In genomic region chr12:47740536-47741339, GRCh38 we compare ENCODE assay signal across 9 cellular contexts. TPM values are rescaled to one million over a fixed set of nuclear protein-coding genes. Genes with fewer than 3 reads are reported as not detected.
DNase-seq lines count a peak whose midpoint lies in the region; ATAC-seq and TF ChIP-seq lines count a peak whose summit lies in the region.
"Had no signal": no experiment of that assay in that cellular context is flagged by ENCODE, and none has a peak within 500 bp of the region (broad histone marks: within the 10 kb centered on the region; RNA-seq: fewer than 3 reads in every experiment).

No MANE protein-coding gene starts in this region.

- H3K36me3 ChIP-seq in mucosa of descending colon (ENCODE audit: low read depth) = no peaks in the 10 kb centered on the region
- no peaks in the 10 kb centered on the region for H3K36me3 ChIP-seq in MG63

- no peak overlapping the region for H3K27ac Mint-ChIP-seq in activated naive CD4-positive, alpha-beta T cell treated with anti-CD3 and anti-CD28 coated beads, Interleukin-2, amount 10 ng/mL, durations not matched to agents 7 days and 5 days
- H3K27ac Mint-ChIP-seq: activated naive CD8-positive, alpha-beta T cell had no signal

- H3K4me3 Mint-ChIP-seq in activated naive CD4-positive, alpha-beta T cell treated with anti-CD3 and anti-CD28 coated beads, Interleukin-2, amount 10 ng/mL, durations not matched to agents 7 days and 5 days = no peak overlapping the region
- H3K4me3 Mint-ChIP-seq: activated naive CD8-positive, alpha-beta T cell had no signal

- CTCF ChIA-PET in activated naive CD4-positive, alpha-beta T cell treated with anti-CD3 and anti-CD28 coated beads, Interleukin-2, amount 10 ng/mL, durations not matched to agents 7 days and 5 days (lab: Charles Lee) = interaction anchor here (1.1 to 14.2 kb wide), 16 partner anchors 9 to 220 kb away, joined by 3 to 597 read pairs (median 18); partner anchors contain the start of genes ENDOU, RAPGEF3 and SLC48A1

- no peaks in the 10 kb centered on the region for H3K9me3 Mint-ChIP-seq in activated naive CD4-positive, alpha-beta T cell treated with anti-CD3 and anti-CD28 coated beads, Interleukin-2, amount 10 ng/mL, durations not matched to agents 7 days and 5 days

- TF ChIP-seq CTCF in GM10266 (IDR thresholded peaks at IDR 0.05; ENCODE audit: control insufficient read depth, insufficient read depth, low read depth, missing control alignments) = peak; percentile 6
- TF ChIP-seq CTCF in mucosa of descending colon (IDR thresholded peaks at IDR 0.05) = no peak

- peaks cover 25% of the 10 kb centered on the region for H3K4me1 ChIP-seq in mucosa of descending colon (ENCODE audit: low read depth)

- ATAC-seq in GM21723 (IDR thresholded peaks at IDR 0.05; ENCODE audit: unreplicated experiment) = peak; percentile 45
- peak; percentile 4 for ATAC-seq in mucosa of descending colon

- no peak overlapping the region for H3K4me3 ChIP-seq in mucosa of descending colon
- H3K4me3 ChIP-seq in MG63 = no peak overlapping the region

- peaks cover 8% of the 10 kb centered on the region for H3K4me1 Mint-ChIP-seq in activated naive CD4-positive, alpha-beta T cell treated with anti-CD3 and anti-CD28 coated beads, Interleukin-2, amount 10 ng/mL, durations not matched to agents 7 days and 5 days

- no peaks in the 10 kb centered on the region for H3K9me3 ChIP-seq in mucosa of descending colon
- no peaks in the 10 kb centered on the region for H3K9me3 ChIP-seq in MG63

- no peaks in the 10 kb centered on the region for H3K27me3 ChIP-seq in MG63

- peaks cover 52% of the 10 kb centered on the region for H3K27me3 Mint-ChIP-seq in activated naive CD4-positive, alpha-beta T cell treated with anti-CD3 and anti-CD28 coated beads, Interleukin-2, amount 10 ng/mL, durations not matched to agents 7 days and 5 days
- H3K27me3 Mint-ChIP-seq: activated naive CD8-positive, alpha-beta T cell had no signal

- DNase-seq in GM10266 (ENCODE audit: extremely low spot score) = no peak
- DNase-seq in NCI-H146 treated with DMSO at 0.1 percent for 48 hours (lab: John Stamatoyannopoulos, UW; ENCODE audit: unreplicated experiment) = peak; percentile 15
- peak in 2 of 3 donors; percentile 54 to 70 for DNase-seq in mucosa of descending colon
- DNase-seq in activated naive CD4-positive, alpha-beta T cell treated with anti-CD3 and anti-CD28 coated beads, Interleukin-2, amount 10 ng/mL, durations not matched to agents 7 days and 5 days = no peak
- DNase-seq in dermis blood vessel endothelial cell = no peak
- no peak for DNase-seq in MG63
- DNase-seq in HuH-7.5 (ENCODE audit: low spot score) = no peak

- intact Hi-C loops in mucosa of descending colon (cut with DNase I, micrococcal nuclease) = loop anchor here in 1 of 2 donors (10.0 kb wide), 1 partner anchor 94 kb away; no protein-coding TSS in a partner anchor

- no peaks in the 10 kb centered on the region for H3K36me3 Mint-ChIP-seq in activated naive CD4-positive, alpha-beta T cell treated with anti-CD3 and anti-CD28 coated beads, Interleukin-2, amount 10 ng/mL, durations not matched to agents 7 days and 5 days
- H3K36me3 Mint-ChIP-seq: activated naive CD8-positive, alpha-beta T cell had no signal

RNA-seq across cellular contexts. Expression of gene ENDOU, which starts 15.4 kb away (rescaled TPM):
- total RNA-seq in mucosa of descending colon = under 1 TPM in 2 of 3 donors, not detected in 1; 0.19 to 0.31 TPM
- 0.05 TPM in 1 of 2 replicates, not detected in the other for total RNA-seq in dermis blood vessel endothelial cell
- total RNA-seq in MG63 (2014; rRNA removed; shearing (Covaris generic); ENCODE audit: low replicate concordance) = not detected in 2 replicates

RNA-seq across cellular contexts. Expression of gene RAPGEF3, which starts 17.9 kb away (rescaled TPM):
- total RNA-seq in mucosa of descending colon (10 to 100 TPM in 2 of 3 donors, 1 to 10 TPM in 1; 9.5 to 15.6 (median 11.4) TPM), dermis blood vessel endothelial cell (52.0 and 106 TPM in 2 replicates)
- 2.9 and 6.1 TPM in 2 replicates for total RNA-seq in MG63 (2014; rRNA removed; shearing (Covaris generic); ENCODE audit: low replicate concordance)

RNA-seq across cellular contexts. Expression of gene SLC48A1, which starts 32.3 kb away (rescaled TPM):
- total RNA-seq in mucosa of descending colon (10 to 100 TPM; 17.2 to 35.4 (median 19.1) TPM), dermis blood vessel endothelial cell (19.2 and 22.1 TPM in 2 replicates)
- total RNA-seq in MG63 (2014; rRNA removed; shearing (Covaris generic); ENCODE audit: low replicate concordance) = 14.2 and 17.6 TPM in 2 replicates

RNA-seq across cellular contexts. Expression of gene RPAP3, which starts 34.9 kb away (rescaled TPM):
- total RNA-seq in mucosa of descending colon = 10 to 100 TPM; 16.5 to 26.0 (median 20.0) TPM
- 11.6 and 21.4 TPM in 2 replicates for total RNA-seq in dermis blood vessel endothelial cell
- total RNA-seq in MG63 (2014; rRNA removed; shearing (Covaris generic); ENCODE audit: low replicate concordance) = 18.1 and 56.5 TPM in 2 replicates

Comparison
In these comparisons a context has a peak if more than half of its experiments do, and no peak if none do; other contexts are left out.
1. DNase-seq: peak in NCI-H146 treated with DMSO at 0.1 percent for 48 hours (single experiment) and mucosa of descending colon (2 of 3); none in GM10266 (single experiment), activated naive CD4-positive, alpha-beta T cell treated with anti-CD3 and anti-CD28 coated beads, Interleukin-2, amount 10 ng/mL, durations not matched to agents 7 days and 5 days (single experiment), dermis blood vessel endothelial cell (single experiment), MG63 (single experiment) and HuH-7.5 (single experiment).